In genomic region chr10:392705-393037, GRCh38 we compare ENCODE assay signal across 2 cellular contexts.
TF ChIP-seq lines count a peak whose summit lies in the region.

No MANE protein-coding gene starts in this region.

TF ChIP-seq in GM23338, 12 proteins besides CTCF, POLR2A, EP300 and RAD21 (continued from another document):
- no peak for TF ChIP-seq ZNF462 (CRISPR knock-in tag; IDR thresholded peaks at IDR 0.05)
TF ChIP-seq in GM23338: peak in this region for 0.

TF ChIP-seq in WTC11, 78 proteins besides CTCF, POLR2A, EP300 and RAD21 (continued from another document):
- TF ChIP-seq NFE2L1 (CRISPR knock-in tag; IDR thresholded peaks at IDR 0.05) = no peak
- TF ChIP-seq E2F5 (CRISPR knock-in tag; IDR thresholded peaks at IDR 0.05) = no peak
- TF ChIP-seq OVOL2 (CRISPR knock-in tag; IDR thresholded peaks at IDR 0.05; ENCODE audit: borderline replicate concordance) = no peak
- no peak for TF ChIP-seq ETV6 (CRISPR knock-in tag; IDR thresholded peaks at IDR 0.05)
- no peak for TF ChIP-seq NFYB (CRISPR knock-in tag; conservative IDR thresholded peaks at IDR 0.05; ENCODE audit: low read depth)
- TF ChIP-seq TEAD1 (CRISPR knock-in tag; IDR thresholded peaks at IDR 0.05) = no peak
- no peak for TF ChIP-seq ATF6 (CRISPR knock-in tag; IDR thresholded peaks at IDR 0.05)
TF ChIP-seq in WTC11: peak in this region for 0.
